Comparison of ENCODE assay signal across 17 cellular contexts in genomic region chr2:187749804-187750431, GRCh38.
"Had no signal": no experiment of that assay in that cellular context is flagged by ENCODE, and none has a peak within 500 bp of the region (broad histone marks: within the 10 kb centered on the region; RNA-seq: fewer than 3 reads in every experiment).

No MANE protein-coding gene starts in this region.

- H3K27me3 ChIP-seq: dorsolateral prefrontal cortex, hepatocyte, neutrophil, sigmoid colon, tibial artery had no signal

- H3K36me3 ChIP-seq: neutrophil, sigmoid colon, tibial artery had no signal

- H3K4me3 Mint-ChIP-seq: naive thymus-derived CD4-positive, alpha-beta T cell; nephron progenitor cell had no signal

- H3K27ac Mint-ChIP-seq: naive thymus-derived CD4-positive, alpha-beta T cell; nephron progenitor cell had no signal

- H3K4me2 ChIP-seq: hepatocyte had no signal

- H3K4me1 ChIP-seq: sigmoid colon, tibial artery had no signal

- H3K27me3 Mint-ChIP-seq: naive thymus-derived CD4-positive, alpha-beta T cell had no signal

- ATAC-seq: left colon, left ventricle myocardium superior had no signal

- DNase-seq: cortex of kidney; dorsolateral prefrontal cortex; effector CD8-positive, alpha-beta T cell; foreskin melanocyte; head of caudate nucleus; kidney; left colon; left ventricle myocardium superior; naive thymus-derived CD4-positive, alpha-beta T cell; nephron progenitor cell; sigmoid colon; stimulated activated CD4-positive, alpha-beta T cell treated with anti-CD3 and anti-CD28 coated beads, Interleukin-2, amount 100 ng/mL, for 24 hours; stimulated activated naive CD4-positive, alpha-beta T cell treated with Interleukin-2 at 50 U/mL for 16 hours; tibial artery had no signal

- H3K36me3 Mint-ChIP-seq: naive thymus-derived CD4-positive, alpha-beta T cell had no signal

- H3K27ac ChIP-seq: dorsolateral prefrontal cortex, hepatocyte, neutrophil, sigmoid colon, skin epidermis, tibial artery had no signal

- H3K9me3 ChIP-seq: neutrophil, sigmoid colon, tibial artery had no signal

- H3K4me1 Mint-ChIP-seq: naive thymus-derived CD4-positive, alpha-beta T cell; nephron progenitor cell had no signal

- H3K79me2 ChIP-seq: hepatocyte had no signal

- H2AFZ ChIP-seq: hepatocyte had no signal

- H3K4me3 ChIP-seq: dorsolateral prefrontal cortex, hepatocyte, sigmoid colon, skin epidermis, tibial artery had no signal
